In genomic region chr4:56424697-56425514, GRCh38 we compare ENCODE assay signal across 9 cellular contexts. TPM values are rescaled to one million over a fixed set of nuclear protein-coding genes. Genes with fewer than 3 reads are reported as not detected.
DNase-seq lines count a peak whose midpoint lies in the region; ATAC-seq and FAIRE-seq lines count a peak whose summit lies in the region.
"Had no signal": no experiment of that assay in that cellular context is flagged by ENCODE, and none has a peak within 500 bp of the region (broad histone marks: within the 10 kb centered on the region; RNA-seq: fewer than 3 reads in every experiment).

No MANE protein-coding gene starts in this region.

- peaks cover 3% of the 10 kb centered on the region for H3K36me3 Mint-ChIP-seq in memory B cell

- peak; percentile 74 for FAIRE-seq in RCC 7860 (lab: Jason Lieb, UNC)

- WGBS in aorta, 2 donors, result 33 to 34% methylated on average over 5 of the region's 5 CpGs

- ATAC-seq in memory B cell (ENCODE audit: low read depth) (peak; percentile 35), aorta (ENCODE audit: low FRiP score) (no peak), GM19023 (IDR thresholded peaks at IDR 0.05; ENCODE audit: unreplicated experiment) (no peak)

- H3K27me3 Mint-ChIP-seq in memory B cell, result no peaks in the 10 kb centered on the region
- H3K27me3 Mint-ChIP-seq: dendritic cell treated with granulocyte-macrophage colony-stimulating factor and Interleukin-4, amounts not matched to agents 40 ng/mL and 50 ng/mL, for 4 days had no signal

- H3K4me1 ChIP-seq in aorta (ENCODE audit: control insufficient read depth in 1 of 2, insufficient read depth in 2 of 2, low read length in 2 of 2), result no peaks in the 10 kb centered on the region

- H3K4me3 Mint-ChIP-seq in memory B cell, result no peak overlapping the region
- H3K4me3 Mint-ChIP-seq: dendritic cell treated with granulocyte-macrophage colony-stimulating factor and Interleukin-4, amounts not matched to agents 40 ng/mL and 50 ng/mL, for 4 days had no signal

- H3K36me3 ChIP-seq in aorta (ENCODE audit: control insufficient read depth in 1 of 2, insufficient read depth in 2 of 2, low read length in 1 of 2), result no peaks in the 10 kb centered on the region

- no peak overlapping the region for H3K27ac Mint-ChIP-seq in memory B cell
- H3K27ac Mint-ChIP-seq: dendritic cell treated with granulocyte-macrophage colony-stimulating factor and Interleukin-4, amounts not matched to agents 40 ng/mL and 50 ng/mL, for 4 days had no signal

- no peaks in the 10 kb centered on the region for H3K27me3 ChIP-seq in aorta (ENCODE audit: control insufficient read depth in 1 of 2, insufficient read depth in 2 of 2, low read length in 1 of 2)

- DNase-seq in stimulated activated CD4-positive, alpha-beta T cell treated with anti-CD3 and anti-CD28 coated beads, Interleukin-15, amount 100 ng/mL, for 24 hours, result peak; percentile 22
- DNase-seq in stimulated activated CD4-positive, alpha-beta T cell treated with anti-CD3 and anti-CD28 coated beads, Interleukin-1b, Interleukin-23, amount 100 ng/mL, for 48 hours, result no peak
- DNase-seq in RCC 7860 (ENCODE audit: low spot score) (no peak), dedifferentiated amniotic fluid mesenchymal stem cell (ENCODE audit: extremely low spot score) (peak; percentile 68), memory B cell (ENCODE audit: low spot score in 2 of 2) (peak in 1 of 2 donors; percentile 37), aorta (no peak), 8988T (no peak)

- no peaks in the 10 kb centered on the region for H3K9me3 ChIP-seq in aorta (ENCODE audit: control insufficient read depth, low read length)

- intact Hi-C loops in aorta (cut with DNase I), result loop anchor here (2.0 to 10.0 kb wide), 5 partner anchors 42 to 410 kb away; partner anchors contain the start of gene SRP72 (in 1 of the 2)

- H3K4me3 ChIP-seq in aorta (ENCODE audit: low read length in 2 of 2), result no peak overlapping the region

- H3K4me1 Mint-ChIP-seq in memory B cell, result peaks cover 6% of the 10 kb centered on the region

- H3K27ac ChIP-seq in aorta (ENCODE audit: low read depth in 1 of 2, low read length in 2 of 2), result no peak overlapping the region

- H3K9me3 Mint-ChIP-seq in memory B cell, result peaks cover 2% of the 10 kb centered on the region
- H3K9me3 Mint-ChIP-seq: dendritic cell treated with granulocyte-macrophage colony-stimulating factor and Interleukin-4, amounts not matched to agents 40 ng/mL and 50 ng/mL, for 4 days had no signal

RNA-seq across cellular contexts. Expression of gene PPAT, which starts 10.5 kb away (rescaled TPM):
- 1 to 10 TPM; 4.4 to 4.8 TPM for total RNA-seq in aorta
- 1 to 10 TPM in 1 of 2 donors, under 1 TPM in 1; 0.50 to 1.6 TPM for polyA plus RNA-seq in aorta

RNA-seq across cellular contexts. Expression of gene PAICS, which starts 11.2 kb away (rescaled TPM):
- total RNA-seq in aorta, result 10 to 100 TPM; 24.7 to 28.6 TPM
- polyA plus RNA-seq in aorta, result 10 to 100 TPM in 1 of 2 donors, 1 to 10 TPM in 1; 7.6 to 11.7 TPM

RNA-seq across cellular contexts. Expression of gene AASDH, which starts 37.6 kb away (rescaled TPM):
- 10 to 100 TPM in 1 of 2 donors, 1 to 10 TPM in 1; 7.1 to 12.2 TPM for total RNA-seq in aorta
- 1 to 10 TPM; 3.6 to 6.1 TPM for polyA plus RNA-seq in aorta

RNA-seq across cellular contexts. Expression of gene SRP72, which starts 42.5 kb away (rescaled TPM):
- total RNA-seq in aorta, result 10 to 100 TPM; 84.6 to 88.1 TPM
- polyA plus RNA-seq in aorta, result 10 to 100 TPM; 30.7 to 31.9 TPM

Comparison
In these comparisons a context has a peak if more than half of its experiments do, and no peak if none do; other contexts are left out.
1. DNase-seq: peak in stimulated activated CD4-positive, alpha-beta T cell treated with anti-CD3 and anti-CD28 coated beads, Interleukin-15, amount 100 ng/mL, for 24 hours (single experiment) and dedifferentiated amniotic fluid mesenchymal stem cell (single experiment); none in stimulated activated CD4-positive, alpha-beta T cell treated with anti-CD3 and anti-CD28 coated beads, Interleukin-1b, Interleukin-23, amount 100 ng/mL, for 48 hours (single experiment), RCC 7860 (single experiment), aorta (0 of 2) and 8988T (single experiment).